ENCODE assay signal across 20 cellular contexts in genomic region chr9:91346644-91347043, GRCh38. TPM values are rescaled to one million over a fixed set of nuclear protein-coding genes. Genes with fewer than 3 reads are reported as not detected.
DNase-seq lines count a peak whose midpoint lies in the region; ATAC-seq and TF ChIP-seq lines count a peak whose summit lies in the region.
"Had no signal": no experiment of that assay in that cellular context is flagged by ENCODE, and none has a peak within 500 bp of the region (broad histone marks: within the 10 kb centered on the region; RNA-seq: fewer than 3 reads in every experiment).

No MANE protein-coding gene starts in this region.

- no peak overlapping the region for H2BK120ac ChIP-seq in H9 (ENCODE audit: low read depth, low read length, poor library complexity, severe bottlenecking)

- H2BK15ac ChIP-seq in H9 (ENCODE audit: low read depth, low read length): no peak overlapping the region

- H3T11ph ChIP-seq in H9 (ENCODE audit: low read length): no peak overlapping the region

- H3K9me3 Mint-ChIP-seq in activated CD4-positive, alpha-beta T cell treated with anti-CD3 and anti-CD28 coated beads for 36 hours (ENCODE audit: low read depth): no peaks in the 10 kb centered on the region
- peaks cover 2 to 5% of the 10 kb centered on the region in 2 experiments; a peak in 2 of 5 replicates for H3K9me3 Mint-ChIP-seq in H9
- H3K9me3 Mint-ChIP-seq in activated naive CD8-positive, alpha-beta T cell treated with anti-CD3 and anti-CD28 coated beads, Interleukin-2, amount 50 U/mL, for 24 hours: peaks cover 6% of the 10 kb centered on the region
- H3K9me3 Mint-ChIP-seq in natural killer cell: no peaks in the 10 kb centered on the region

- CTCF ChIA-PET in activated CD4-positive, alpha-beta T cell treated with anti-CD3 and anti-CD28 coated beads for 36 hours (lab: Charles Lee): interaction anchor here (0.7 to 1.8 kb wide), 6 partner anchors 10 to 86 kb away, joined by 3 to 4 read pairs (median 3); no protein-coding TSS in a partner anchor

- H3K4me2 ChIP-seq in H9 (ENCODE audit: insufficient read depth, insufficient read length, low read length): no peak overlapping the region

- no peak overlapping the region for H3K14ac ChIP-seq in H9 (ENCODE audit: insufficient read depth, low read length)

- H3K4me3 ChIP-seq in coronary artery: no peak overlapping the region
- H3K4me3 ChIP-seq: adrenal gland, K562, left lung, uterus had no signal

- peaks cover 47% of the 10 kb centered on the region for H3K36me3 Mint-ChIP-seq in activated CD4-positive, alpha-beta T cell treated with anti-CD3 and anti-CD28 coated beads for 36 hours (ENCODE audit: low read depth)
- H3K36me3 Mint-ChIP-seq in H9 (ENCODE audit: insufficient read depth in 1 of 3, low read depth in 3 of 3): peaks cover 21 to 25% (median 22%) of the 10 kb centered on the region in 3 experiments; a peak in 6 of 7 replicates
- peaks cover 35% of the 10 kb centered on the region for H3K36me3 Mint-ChIP-seq in activated naive CD8-positive, alpha-beta T cell treated with anti-CD3 and anti-CD28 coated beads, Interleukin-2, amount 50 U/mL, for 24 hours (ENCODE audit: low read depth)
- H3K36me3 Mint-ChIP-seq in natural killer cell: peaks cover 2% of the 10 kb centered on the region

- H2AK5ac ChIP-seq in H9 (ENCODE audit: insufficient read length, low read length): no peak overlapping the region

- H3K4me1 ChIP-seq in H9 (ENCODE audit: insufficient read depth, low read length): peaks cover 5% of the 10 kb centered on the region
- H3K4me1 ChIP-seq: uterus had no signal

- peak overlapping the region; percentile 3 for H3K27ac Mint-ChIP-seq in activated CD4-positive, alpha-beta T cell treated with anti-CD3 and anti-CD28 coated beads for 36 hours
- H3K27ac Mint-ChIP-seq in H9: peak overlapping the region in 2 of 3 experiments; percentile 61 to 63; a peak in 4 of 7 replicates
- H3K27ac Mint-ChIP-seq in activated naive CD8-positive, alpha-beta T cell treated with anti-CD3 and anti-CD28 coated beads, Interleukin-2, amount 50 U/mL, for 24 hours: no peak overlapping the region
- H3K27ac Mint-ChIP-seq in natural killer cell: peak overlapping the region in 1 of 2 donors; percentile 5

- no peak overlapping the region for H2BK5ac ChIP-seq in H9 (ENCODE audit: insufficient read length, low read length)

- H2BK12ac ChIP-seq in H9 (ENCODE audit: insufficient read length, low read depth, low read length): no peak overlapping the region

- no peak overlapping the region for H2AFZ ChIP-seq in H9 (ENCODE audit: low read length)

- H4K5ac ChIP-seq in H9 (ENCODE audit: insufficient read length, low read depth, low read length): no peak overlapping the region

- POLR2A ChIA-PET in activated CD4-positive, alpha-beta T cell treated with anti-CD3 and anti-CD28 coated beads for 36 hours (lab: Charles Lee): interaction anchor here (0.6 to 3.3 kb wide), 6 partner anchors 14 to 315 kb away, joined by 3 to 22 read pairs (median 4); partner anchors contain the start of gene AUH

- no peak overlapping the region for H3K23ac ChIP-seq in H9 (ENCODE audit: insufficient read length, low read depth, low read length)

- H3K4ac ChIP-seq in H9 (ENCODE audit: low read depth, low read length): no peak overlapping the region

- H3K27ac ChIP-seq in H9 (ENCODE audit: insufficient read length, low read depth, low read length): no peak overlapping the region
- H3K27ac ChIP-seq in coronary artery: no peak overlapping the region
- H3K27ac ChIP-seq: adrenal gland, left lung, uterus had no signal

- H3K4me1 Mint-ChIP-seq in activated CD4-positive, alpha-beta T cell treated with anti-CD3 and anti-CD28 coated beads for 36 hours: peaks cover 56% of the 10 kb centered on the region
- H3K4me1 Mint-ChIP-seq in H9: peaks cover 50 to 51% of the 10 kb centered on the region in 2 experiments
- peaks cover 49% of the 10 kb centered on the region for H3K4me1 Mint-ChIP-seq in activated naive CD8-positive, alpha-beta T cell treated with anti-CD3 and anti-CD28 coated beads, Interleukin-2, amount 50 U/mL, for 24 hours
- peaks cover 18 to 28% of the 10 kb centered on the region in 2 donors for H3K4me1 Mint-ChIP-seq in natural killer cell

- no peaks in the 10 kb centered on the region for H3K9me3 ChIP-seq in H9 (ENCODE audit: control insufficient read depth, low read depth, low read length)
- H3K9me3 ChIP-seq: adrenal gland, uterus had no signal

- H3K27me3 ChIP-seq in H9 (ENCODE audit: insufficient read depth, low read length): no peaks in the 10 kb centered on the region
- H3K27me3 ChIP-seq: adrenal gland, left lung, uterus had no signal

- peak; percentile 65 for ATAC-seq in activated CD4-positive, alpha-beta T cell treated with anti-CD3 and anti-CD28 coated beads for 36 hours
- ATAC-seq in activated naive CD8-positive, alpha-beta T cell treated with anti-CD3 and anti-CD28 coated beads, Interleukin-2, amount 50 U/mL, for 24 hours: peak; percentile 68
- ATAC-seq in natural killer cell: peak in 2 of 3 donors; percentile 34 to 75
- no peak for ATAC-seq in left cardiac atrium
- ATAC-seq: left lung had no signal

- no peak overlapping the region for H3K9ac ChIP-seq in H9 (ENCODE audit: extremely low read depth, insufficient read length, low read length)

- intact Hi-C loops in activated CD4-positive, alpha-beta T cell treated with anti-CD3 and anti-CD28 coated beads for 36 hours (cut with DNase I, micrococcal nuclease): loop anchor here in 1 of 2 experiments (5.0 kb wide), 3 partner anchors 139 to 199 kb away; no protein-coding TSS in a partner anchor
- intact Hi-C loops in natural killer cell (cut with micrococcal nuclease) (no loop called here), cardiac septum (cut with DNase I) (no loop called here), left cardiac atrium (cut with DNase I) (no loop called here)

- no peak for TF ChIP-seq CTCF in H9 (conservative IDR thresholded peaks at IDR 0.05)
- TF ChIP-seq CTCF in natural killer cell (IDR thresholded peaks at IDR 0.05): no peak
- TF ChIP-seq CTCF in coronary artery (IDR thresholded peaks at IDR 0.05): no peak

- no peak overlapping the region for H3K4me3 Mint-ChIP-seq in activated CD4-positive, alpha-beta T cell treated with anti-CD3 and anti-CD28 coated beads for 36 hours
- H3K4me3 Mint-ChIP-seq in H9 (no peak overlapping the region), natural killer cell (no peak overlapping the region)
- H3K4me3 Mint-ChIP-seq in activated naive CD8-positive, alpha-beta T cell treated with anti-CD3 and anti-CD28 coated beads, Interleukin-2, amount 50 U/mL, for 24 hours: no peak overlapping the region

- H4K91ac ChIP-seq in H9 (ENCODE audit: insufficient read length, low read depth, low read length): no peak overlapping the region

- no CpG with 5 or more reads among the region's 1 CpG for WGBS in H9 (ENCODE audit: extremely low coverage, insufficient read length, low lambda C conversion rate)

- H3K27me3 Mint-ChIP-seq in activated CD4-positive, alpha-beta T cell treated with anti-CD3 and anti-CD28 coated beads for 36 hours: no peaks in the 10 kb centered on the region
- H3K27me3 Mint-ChIP-seq in H9 (ENCODE audit: low read depth): no peaks in the 10 kb centered on the region
- no peaks in the 10 kb centered on the region for H3K27me3 Mint-ChIP-seq in activated naive CD8-positive, alpha-beta T cell treated with anti-CD3 and anti-CD28 coated beads, Interleukin-2, amount 50 U/mL, for 24 hours
- H3K27me3 Mint-ChIP-seq in natural killer cell (ENCODE audit: low read depth in 2 of 2): no peaks in the 10 kb centered on the region

- no peaks in the 10 kb centered on the region for H3K79me1 ChIP-seq in H9 (ENCODE audit: insufficient read depth, low read depth, low read length, poor library complexity, severe bottlenecking)

- H3K79me2 ChIP-seq in H9 (ENCODE audit: insufficient read depth, low read length): peaks cover 2% of the 10 kb centered on the region; the same call in 1 of the 2 replicates

- no peak overlapping the region for H3K56ac ChIP-seq in H9 (ENCODE audit: insufficient read length, low read depth, low read length)

- H3K18ac ChIP-seq in H9 (ENCODE audit: insufficient read length, low read depth, low read length): no peak overlapping the region

- H4K8ac ChIP-seq in H9 (replicated peaks; ENCODE audit: insufficient read length, low read depth, low read length): no peak overlapping the region

- H3K23me2 ChIP-seq in H9 (ENCODE audit: insufficient read length, low read depth, low read length, poor library complexity, severe bottlenecking): no peaks in the 10 kb centered on the region

- H2BK20ac ChIP-seq in H9 (ENCODE audit: low read depth, low read length, poor library complexity, severe bottlenecking): no peak overlapping the region

- DNase-seq in activated CD4-positive, alpha-beta T cell treated with anti-CD3 and anti-CD28 coated beads for 36 hours: no peak
- DNase-seq in activated CD4-positive, alpha-beta T cell treated with anti-CD3 and anti-CD28 coated beads for 4 hours: no peak
- DNase-seq in H9 (no peak), natural killer cell (no peak), cardiac septum (ENCODE audit: low spot score) (no peak), coronary artery (ENCODE audit: low spot score) (no peak), left cardiac atrium (no peak)
- no peak for DNase-seq in activated naive CD8-positive, alpha-beta T cell treated with anti-CD3 and anti-CD28 coated beads, Interleukin-2, amount 50 U/mL, for 24 hours
- DNase-seq: adrenal gland; erythroblast; GF-D8; left lung; NCI-H2081 treated with DMSO at 0.1 percent for 48 hours; NCI-H510A treated with DMSO at 0.1 percent for 48 hours; nucleus accumbens; RPMI8226; stimulated activated CD4-positive, alpha-beta T cell treated with anti-CD3 and anti-CD28 coated beads, Interleukin-4, amount 100 ng/mL, for 24 hours; substantia nigra; uterus had no signal

- H4K20me1 ChIP-seq in H9 (ENCODE audit: control insufficient read depth, insufficient read depth, insufficient read length): no peaks in the 10 kb centered on the region

RNA-seq across cellular contexts. Expression of gene AUH, which starts 15.1 kb away (rescaled TPM):
- 10 to 100 TPM; 30.4 to 30.8 TPM for total RNA-seq in activated CD4-positive, alpha-beta T cell treated with anti-CD3 and anti-CD28 coated beads for 36 hours
- total RNA-seq in H9 (2021) (20.2 and 21.7 TPM in 2 replicates), natural killer cell (10 to 100 TPM; 26.7 to 36.6 (median 34.9) TPM), cardiac septum (39.7 TPM), left cardiac atrium (10 to 100 TPM; 22.1 to 22.7 TPM)

Comparison
In these comparisons a context has a peak if more than half of its experiments do, and no peak if none do; other contexts are left out.
1. ATAC-seq: peak in activated CD4-positive, alpha-beta T cell treated with anti-CD3 and anti-CD28 coated beads for 36 hours (single experiment), activated naive CD8-positive, alpha-beta T cell treated with anti-CD3 and anti-CD28 coated beads, Interleukin-2, amount 50 U/mL, for 24 hours (single experiment) and natural killer cell (2 of 3); none in left cardiac atrium (0 of 2).